9 cellular contexts compared by ENCODE assay signal in genomic region chr9:80175286-80175906, GRCh38.
DNase-seq lines count a peak whose midpoint lies in the region; ATAC-seq, FAIRE-seq and TF ChIP-seq lines count a peak whose summit lies in the region.
"Had no signal": no experiment of that assay in that cellular context is flagged by ENCODE, and none has a peak within 500 bp of the region (broad histone marks: within the 10 kb centered on the region; RNA-seq: fewer than 3 reads in every experiment).

No MANE protein-coding gene starts in this region.

- H3K4me1 ChIP-seq in GM23338 (ENCODE audit: insufficient read depth): no peaks in the 10 kb centered on the region
- H3K4me1 ChIP-seq: BLaER1 treated with 17β-estradiol and CSF1 and Interleukin-3, amounts not matched to agents 10 nM and 100 nM had no signal

- H3F3A ChIP-seq in GM23338 (replicated peaks; ENCODE audit: low read depth): no peaks in the 10 kb centered on the region

- H3K4me2 ChIP-seq in GM23338: no peak overlapping the region
- H3K4me2 ChIP-seq: BLaER1 treated with 17β-estradiol and CSF1 and Interleukin-3, amounts not matched to agents 10 nM and 100 nM had no signal

- no peaks in the 10 kb centered on the region; the same call in 1 of the 2 replicates for H3K36me3 ChIP-seq in GM23338 (ENCODE audit: insufficient read depth)
- no peaks in the 10 kb centered on the region for H3K36me3 ChIP-seq in bronchial epithelial cell (ENCODE audit: control insufficient read depth, insufficient read depth, low read length)
- H3K36me3 ChIP-seq: BLaER1 treated with 17β-estradiol and CSF1 and Interleukin-3, amounts not matched to agents 10 nM and 100 nM had no signal

- DNase-seq in NCI-H1417 (lab: John Stamatoyannopoulos, UW) (peak in 2 of 3 experiments; percentile 1 to 58), NCI-H1417 treated with DMSO at 0.1 percent for 48 hours (lab: John Stamatoyannopoulos, UW) (no peak), GM23338 (ENCODE audit: low spot score) (peak; percentile 67), NCI-H345 (lab: John Stamatoyannopoulos, UW) (peak; percentile 13), bronchial epithelial cell (ENCODE audit: low read depth) (peak; percentile 41), medulla oblongata (ENCODE audit: extremely low spot score) (peak; percentile 40)
- no peak for DNase-seq in activated CD4-positive, CD25-positive, alpha-beta regulatory T cell (lab: John Stamatoyannopoulos, UW)

- H3K4me1 Mint-ChIP-seq in GM23338: peaks cover 3% of the 10 kb centered on the region; the same call in 2 of the 3 replicates

- FAIRE-seq in bronchial epithelial cell (lab: Jason Lieb, UNC): no peak

- H3K27ac ChIP-seq in GM23338 (ENCODE audit: low read depth): no peak overlapping the region
- H3K27ac ChIP-seq: BLaER1 treated with 17β-estradiol and CSF1 and Interleukin-3, amounts not matched to agents 10 nM and 100 nM had no signal

- H3K27ac Mint-ChIP-seq in GM23338: no peak overlapping the region

- H3K27me3 ChIP-seq in GM23338 (ENCODE audit: insufficient read depth) (no peaks in the 10 kb centered on the region), bronchial epithelial cell (ENCODE audit: control insufficient read depth, insufficient read depth, low read length) (no peaks in the 10 kb centered on the region)
- H3K27me3 ChIP-seq: BLaER1 treated with 17β-estradiol and CSF1 and Interleukin-3, amounts not matched to agents 10 nM and 100 nM had no signal

- no peak for ATAC-seq in GM23338
- no peak for ATAC-seq in GM21717 (IDR thresholded peaks at IDR 0.05; ENCODE audit: unreplicated experiment)

- no peak overlapping the region for H3K4me3 Mint-ChIP-seq in GM23338

- H3K27me3 Mint-ChIP-seq in GM23338 (ENCODE audit: insufficient read depth, low read depth, poor library complexity): no peaks in the 10 kb centered on the region

- no peaks in the 10 kb centered on the region for H3K79me2 ChIP-seq in GM23338 (replicated peaks; ENCODE audit: insufficient read depth)

- no peaks in the 10 kb centered on the region; the same call in 1 of the 2 replicates for H3K9me2 ChIP-seq in GM23338 (ENCODE audit: insufficient read depth)

- H2AFZ ChIP-seq in GM23338: no peak overlapping the region

- H3K36me3 Mint-ChIP-seq in GM23338 (ENCODE audit: low read depth): peaks cover 18% of the 10 kb centered on the region

- no peaks in the 10 kb centered on the region for H4K20me1 ChIP-seq in GM23338 (replicated peaks; ENCODE audit: insufficient read depth)
- H4K20me1 ChIP-seq: BLaER1 treated with 17β-estradiol and CSF1 and Interleukin-3, amounts not matched to agents 10 nM and 100 nM had no signal

- no peak overlapping the region for H3K4me3 ChIP-seq in GM23338
- no peak overlapping the region for H3K4me3 ChIP-seq in bronchial epithelial cell (ENCODE audit: low read depth, low read length)
- H3K4me3 ChIP-seq: BLaER1 treated with 17β-estradiol and CSF1 and Interleukin-3, amounts not matched to agents 10 nM and 100 nM had no signal

- peaks cover 19% of the 10 kb centered on the region for H3K9me3 Mint-ChIP-seq in GM23338

- peak; percentile 56 to 82 for TF ChIP-seq CTCF in GM23338 (conservative IDR thresholded peaks at IDR 0.05; ENCODE audit: low read depth in 2 of 2)
- TF ChIP-seq CTCF in bronchial epithelial cell (IDR thresholded peaks at IDR 0.05; ENCODE audit: insufficient read depth, low read length, severe bottlenecking): peak; percentile 30

TF ChIP-seq in GM23338, 12 proteins besides CTCF, POLR2A, EP300 and RAD21:
- TF ChIP-seq ZNF331 (CRISPR knock-in tag; IDR thresholded peaks at IDR 0.05; ENCODE audit: low read depth): no peak
- no peak for TF ChIP-seq STAT1 (IDR thresholded peaks at IDR 0.05; ENCODE audit: unreplicated experiment)
- TF ChIP-seq JUNB (IDR thresholded peaks at IDR 0.05; ENCODE audit: unreplicated experiment): no peak
- TF ChIP-seq ZNF114 (CRISPR knock-in tag; IDR thresholded peaks at IDR 0.05): no peak
- no peak for TF ChIP-seq REST (IDR thresholded peaks at IDR 0.05; ENCODE audit: unreplicated experiment)
- TF ChIP-seq, protein P1, sequence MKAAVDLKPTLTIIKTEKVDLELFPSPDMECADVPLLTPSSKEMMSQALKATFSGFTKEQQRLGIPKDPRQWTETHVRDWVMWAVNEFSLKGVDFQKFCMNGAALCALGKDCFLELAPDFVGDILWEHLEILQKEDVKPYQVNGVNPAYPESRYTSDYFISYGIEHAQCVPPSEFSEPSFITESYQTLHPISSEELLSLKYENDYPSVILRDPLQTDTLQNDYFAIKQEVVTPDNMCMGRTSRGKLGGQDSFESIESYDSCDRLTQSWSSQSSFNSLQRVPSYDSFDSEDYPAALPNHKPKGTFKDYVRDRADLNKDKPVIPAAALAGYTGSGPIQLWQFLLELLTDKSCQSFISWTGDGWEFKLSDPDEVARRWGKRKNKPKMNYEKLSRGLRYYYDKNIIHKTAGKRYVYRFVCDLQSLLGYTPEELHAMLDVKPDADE (IDR thresholded peaks at IDR 0.05): no peak
- TF ChIP-seq NANOG (IDR thresholded peaks at IDR 0.05; ENCODE audit: borderline replicate concordance): no peak
- TF ChIP-seq POLR2AphosphoS5 (IDR thresholded peaks at IDR 0.05; ENCODE audit: low read depth): no peak

Comparison
In these comparisons a context has a peak if more than half of its experiments do, and no peak if none do; other contexts are left out.
1. DNase-seq: peak in NCI-H1417 (2 of 3), GM23338 (single experiment), NCI-H345 (single experiment), bronchial epithelial cell (single experiment) and medulla oblongata (single experiment); none in NCI-H1417 treated with DMSO at 0.1 percent for 48 hours (single experiment) and activated CD4-positive, CD25-positive, alpha-beta regulatory T cell (0 of 4).